In the genomic region with DNA sequence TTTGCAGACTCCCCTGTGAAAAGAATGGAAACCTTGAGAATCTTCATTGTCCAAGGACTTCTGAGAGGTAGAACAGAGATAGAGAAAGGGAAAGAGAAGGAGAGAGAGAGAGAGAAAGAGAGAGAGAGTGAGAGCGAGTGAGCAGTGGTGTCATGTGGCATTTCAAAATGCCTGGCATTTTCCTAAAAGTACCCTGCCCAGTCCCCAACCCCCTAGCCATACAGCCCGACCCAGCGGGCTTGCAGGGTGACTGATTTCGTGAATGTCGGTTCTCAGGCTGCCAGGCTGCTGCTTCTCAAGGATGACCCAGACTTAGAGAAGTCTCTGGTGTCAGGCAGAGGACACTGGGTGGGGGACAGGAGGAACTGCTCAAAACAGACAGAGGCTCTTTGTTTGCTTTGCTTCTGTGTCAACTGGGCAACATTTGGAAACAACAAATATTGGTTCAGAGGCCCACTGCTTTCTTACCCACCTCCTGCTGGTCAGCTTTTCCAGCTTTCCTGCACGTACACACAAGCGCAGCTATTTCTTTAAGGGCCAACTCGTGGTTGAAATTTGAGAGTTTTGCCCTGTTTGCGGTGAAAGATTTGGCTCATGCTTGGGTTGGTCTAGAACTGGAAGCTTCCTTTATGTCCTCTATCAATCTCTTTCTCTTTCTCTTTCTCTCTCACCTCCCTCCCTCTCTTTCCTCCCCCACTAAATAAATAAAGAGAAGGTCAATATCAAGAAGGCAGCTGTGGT, we compare ENCODE assay signal across 13 cellular contexts. TPM values are rescaled to one million over a fixed set of nuclear protein-coding genes. Genes with fewer than 3 reads are reported as not detected.
DNase-seq lines count a peak whose midpoint lies in the region; ATAC-seq, FAIRE-seq and TF ChIP-seq lines count a peak whose summit lies in the region.
"Had no signal": no experiment of that assay in that cellular context is flagged by ENCODE, and none has a peak within 500 bp of the region (broad histone marks: within the 10 kb centered on the region; RNA-seq: fewer than 3 reads in every experiment).

No MANE protein-coding gene starts in this region.

- no peaks in the 10 kb centered on the region for H3K4me1 ChIP-seq in GM12878 (ENCODE audit: control insufficient read depth, insufficient read depth, low read length)
- H3K4me1 ChIP-seq in neural progenitor cell, result no peaks in the 10 kb centered on the region

- no peak for TF ChIP-seq EP300 in GM12878 (IDR thresholded peaks at IDR 0.05; ENCODE audit: borderline replicate concordance in 1 of 2, control insufficient read depth in 1 of 2, low read depth in 2 of 2, low read length in 2 of 2)

- no peaks in the 10 kb centered on the region for H3K36me3 ChIP-seq in GM12878 (ENCODE audit: control insufficient read depth in 2 of 2, insufficient read depth in 2 of 2, low read length in 1 of 2)
- H3K36me3 ChIP-seq in neural progenitor cell, result no peaks in the 10 kb centered on the region

- H3K27me3 ChIP-seq in GM12878 (replicated peaks in 1 of 2; ENCODE audit: control insufficient read depth in 2 of 2, insufficient read depth in 2 of 2, low read length in 1 of 2) (peaks cover 5 to 6% of the 10 kb centered on the region in 2 experiments; a peak in 2 of 4 replicates), neural progenitor cell (no peaks in the 10 kb centered on the region)

- H3K27ac Mint-ChIP-seq in neural progenitor cell, result peak overlapping the region; percentile 30
- no peak overlapping the region for H3K27ac Mint-ChIP-seq in activated T-cell treated with anti-CD3 and anti-CD28 coated beads, Interleukin-2, amount 50 U/mL, for 72 hours
- H3K27ac Mint-ChIP-seq: HFFc6; naive thymus-derived CD8-positive, alpha-beta T cell had no signal

- H3K9me3 Mint-ChIP-seq in neural progenitor cell, result peaks cover 5% of the 10 kb centered on the region
- H3K9me3 Mint-ChIP-seq in activated T-cell treated with anti-CD3 and anti-CD28 coated beads, Interleukin-2, amount 50 U/mL, for 72 hours, result peaks cover 0 to 5% of the 10 kb centered on the region in 2 donors
- H3K9me3 Mint-ChIP-seq: HFFc6 had no signal

- SMC1A ChIA-PET in GM12878 (lab: Charles Lee; ENCODE audit: uncharacterized antibody, unreplicated experiment), result no interaction called here

- H3K4me1 Mint-ChIP-seq in neural progenitor cell, result peaks cover 9% of the 10 kb centered on the region
- no peaks in the 10 kb centered on the region for H3K4me1 Mint-ChIP-seq in activated T-cell treated with anti-CD3 and anti-CD28 coated beads, Interleukin-2, amount 50 U/mL, for 72 hours (ENCODE audit: low read depth)

- H4K20me1 ChIP-seq in GM12878 (ENCODE audit: control insufficient read depth, insufficient read depth) (no peaks in the 10 kb centered on the region), neural progenitor cell (ENCODE audit: low read depth) (no peaks in the 10 kb centered on the region)

- CTCF ChIA-PET in GM12878 (lab: Yijun Ruan, JAX), result interaction anchor here (1.3 kb wide), 1 partner anchor 19 kb away, joined by 4 read pairs; no protein-coding TSS in a partner anchor

- WGBS in GM12878 (ENCODE audit: insufficient coverage, insufficient replicate concordance, low lambda C conversion rate, missing lambda C conversion rate), result 6% methylated on average over 9 of the region's 9 CpGs

- H2AFZ ChIP-seq in GM12878 (ENCODE audit: control insufficient read depth, low read depth, low read length), result peak overlapping the region; percentile 67
- peak overlapping the region; percentile 57 for H2AFZ ChIP-seq in neural progenitor cell (replicated peaks)

- TF ChIP-seq CTCF in GM12878 (IDR thresholded peaks at IDR 0.05 in 2 of 3, conservative IDR thresholded peaks at IDR 0.05 in 1 of 3; ENCODE audit: control insufficient read depth in 2 of 3, extremely low read depth in 1 of 3, insufficient read depth in 1 of 3, low read depth in 3 of 3, low read length in 3 of 3) (no peak), neural progenitor cell (IDR thresholded peaks at IDR 0.05) (no peak)

- H3K4me3 Mint-ChIP-seq in neural progenitor cell, result no peak overlapping the region
- H3K4me3 Mint-ChIP-seq in activated T-cell treated with anti-CD3 and anti-CD28 coated beads, Interleukin-2, amount 50 U/mL, for 72 hours, result no peak overlapping the region
- H3K4me3 Mint-ChIP-seq: CD4-positive, CD25-positive, alpha-beta regulatory T cell; HFFc6; naive thymus-derived CD8-positive, alpha-beta T cell had no signal

- H3K4me3 ChIP-seq in GM12878 (no peak overlapping the region), neural progenitor cell (no peak overlapping the region)

- H3K9ac ChIP-seq in GM12878 (ENCODE audit: control insufficient read depth, insufficient read depth, low read length) (no peak overlapping the region), neural progenitor cell (no peak overlapping the region)

- no peak for FAIRE-seq in GM12878 (lab: Jason Lieb, UNC)

- no peak for TF ChIP-seq POLR2A in GM12878 (IDR thresholded peaks at IDR 0.05; ENCODE audit: low read depth, low read length)

- intact Hi-C loops in GM12878 (cut with micrococcal nuclease; ENCODE audit: unreplicated experiment), result no loop called here

- TF ChIP-seq RAD21 in GM12878 (IDR thresholded peaks at IDR 0.05; ENCODE audit: insufficient read depth, low read depth, low read length), result no peak

- H3K27ac ChIP-seq in GM12878 (ENCODE audit: control insufficient read depth, insufficient read depth) (no peak overlapping the region), neural progenitor cell (no peak overlapping the region)

- no peaks in the 10 kb centered on the region for H3F3A ChIP-seq in neural progenitor cell (ENCODE audit: low read depth)

- no TSS peak for BruUV-seq in GM12878 (replicated peaks; lab: Mats Ljungman, UMichigan)

- peak; percentile 68 for DNase-seq in DMS53 (lab: John Stamatoyannopoulos, UW)
- DNase-seq in M059J (ENCODE audit: low read depth), result peak; percentile 82
- peak; percentile 7 for DNase-seq in GM12878 (ENCODE audit: low read depth, low spot score)
- DNase-seq in neural progenitor cell (ENCODE audit: low spot score), result no peak
- no peak for DNase-seq in AG08395 (ENCODE audit: low spot score)
- DNase-seq in NCI-H128 (lab: John Stamatoyannopoulos, UW; ENCODE audit: unreplicated experiment), result no peak
- DNase-seq in activated T-cell treated with anti-CD3 and anti-CD28 coated beads, Interleukin-2, amount 50 U/mL, for 72 hours, result no peak
- no peak for DNase-seq in DMS153 treated with DMSO at 0.1 percent for 48 hours (lab: John Stamatoyannopoulos, UW; ENCODE audit: unreplicated experiment)
- DNase-seq: activated CD4-positive, alpha-beta T cell treated with anti-CD3 and anti-CD28 coated beads for 48 hours; CD4-positive, CD25-positive, alpha-beta regulatory T cell; central memory CD4-positive, alpha-beta T cell; HFFc6; naive thymus-derived CD8-positive, alpha-beta T cell had no signal

- H3K27me3 Mint-ChIP-seq in neural progenitor cell (ENCODE audit: insufficient read depth, low read depth), result no peaks in the 10 kb centered on the region
- peaks cover 41% of the 10 kb centered on the region for H3K27me3 Mint-ChIP-seq in activated T-cell treated with anti-CD3 and anti-CD28 coated beads, Interleukin-2, amount 50 U/mL, for 72 hours (ENCODE audit: low read depth)

- POLR2A ChIA-PET in GM12878 (lab: Charles Lee), result no interaction called here

- H3K9me3 ChIP-seq in GM12878 (replicated peaks; ENCODE audit: control insufficient read depth, insufficient read depth, low read length), result no peaks in the 10 kb centered on the region
- no peaks in the 10 kb centered on the region for H3K9me3 ChIP-seq in neural progenitor cell (ENCODE audit: low read depth)

- in situ Hi-C loops in GM12878 (cut with MboI), result no loop called here

- H3K79me2 ChIP-seq in GM12878 (ENCODE audit: control insufficient read depth, insufficient read depth, low read length) (no peaks in the 10 kb centered on the region), neural progenitor cell (ENCODE audit: low read depth) (no peaks in the 10 kb centered on the region)

- no peaks in the 10 kb centered on the region for H3K36me3 Mint-ChIP-seq in neural progenitor cell
- H3K36me3 Mint-ChIP-seq in activated T-cell treated with anti-CD3 and anti-CD28 coated beads, Interleukin-2, amount 50 U/mL, for 72 hours (ENCODE audit: insufficient read depth in 2 of 2), result no peaks in the 10 kb centered on the region
- H3K36me3 Mint-ChIP-seq: CD4-positive, CD25-positive, alpha-beta regulatory T cell had no signal

- H3K4me2 ChIP-seq in GM12878 (ENCODE audit: control insufficient read depth, insufficient read depth), result peak overlapping the region; percentile 25; the same call in 1 of the 2 replicates
- H3K4me2 ChIP-seq in neural progenitor cell, result no peak overlapping the region

- RAD21 ChIA-PET in GM12878 (lab: Charles Lee; ENCODE audit: unreplicated experiment), result no interaction called here

- ATAC-seq in GM12878, result no peak; the same call in 1 of the 3 replicates
- no peak for ATAC-seq in activated T-cell treated with anti-CD3 and anti-CD28 coated beads, Interleukin-2, amount 50 U/mL, for 72 hours (replicated peaks in 1 of 2)
- ATAC-seq: naive thymus-derived CD8-positive, alpha-beta T cell had no signal

TF ChIP-seq in GM12878, 131 proteins besides CTCF, POLR2A, EP300 and RAD21:
- TF ChIP-seq TARDBP (IDR thresholded peaks at IDR 0.05; ENCODE audit: borderline replicate concordance), result no peak
- TF ChIP-seq RUNX3 (IDR thresholded peaks at IDR 0.05; ENCODE audit: low read length), result 0 out of 2 replicates have a peak, but pooled peaks have one; percentile 14
TF ChIP-seq in GM12878: peak in this region for 1.

RNA-seq across cellular contexts. Expression of gene TF, which starts 3.7 kb away (rescaled TPM):
- not detected in 2 replicates for total RNA-seq in M059J (2014; rRNA removed; shearing (Covaris generic))
- total RNA-seq in GM12878 (2013; cell fraction: nucleolus; rRNA removed), result 4.4 and 5.4 TPM in 2 replicates
- under 0.01 TPM in 1 of 2 replicates, not detected in the other for total RNA-seq in GM12878 (2014; rRNA removed)
- 0.09 and 0.14 TPM in 2 replicates for total RNA-seq in GM12878 (2014; rRNA removed; fragmentation: Illumina TruSeq; extraction: Trizol)
- 6.0 and 8.9 TPM in 2 replicates for total RNA-seq in GM12878 (2021)
- polyA plus RNA-seq in GM12878 (2011; ENCODE audit: low read depth), result 0.34 TPM
- polyA plus RNA-seq in GM12878 (2011; rRNA removed), result 0.94 and 0.95 TPM in 2 replicates
- polyA plus RNA-seq in GM12878 (2011; cell fraction: cytosol; rRNA removed), result 0.51 and 0.59 TPM in 2 replicates
- 2.3 and 4.6 TPM in 2 replicates for polyA plus RNA-seq in GM12878 (2011; cell fraction: nucleus; rRNA removed)
- polyA plus RNA-seq in GM12878 (2012), result 0.26 and 0.49 TPM in 2 replicates
- 0.06 TPM in 1 of 2 replicates, not detected in the other for polyA plus RNA-seq in GM12878 (2014; fragmentation: Illumina TruSeq; extraction: Trizol)
- polyA plus RNA-seq in GM12878 (2014; fragmentation: Nextera tagmentation; extraction: Ambion mirVana), result under 1 TPM; 0.02 to 0.05 TPM
- polyA plus RNA-seq in GM12878 (2014; rRNA removed), result 0.01 and 0.03 TPM in 2 replicates
- polyA plus RNA-seq in GM12878 (2016; fragmentation: Nextera tagmentation; extraction: Ambion mirVana), result under 1 TPM in 1 of 2 experiments, not detected in 1; 0.01 TPM
- polyA minus RNA-seq in GM12878 (2011; rRNA and poly(A)+ RNA removed), result 0.51 and 0.77 TPM in 2 replicates
- polyA minus RNA-seq in GM12878 (2011; cell fraction: cytosol; rRNA and poly(A)+ RNA removed), result not detected in 2 replicates
- 0.38 and 0.73 TPM in 2 replicates for polyA minus RNA-seq in GM12878 (2011; cell fraction: nucleus; rRNA and poly(A)+ RNA removed)
- total RNA-seq in neural progenitor cell (ENCODE audit: low replicate concordance), result 0.77 TPM in 2 replicates
- 1 to 10 TPM; 1.7 to 1.9 TPM for total RNA-seq in activated T-cell treated with anti-CD3 and anti-CD28 coated beads, Interleukin-2, amount 50 U/mL, for 72 hours
- polyA plus RNA-seq: CD4-positive, CD25-positive, alpha-beta regulatory T cell had no signal

Comparison
In these comparisons a context has a peak if more than half of its experiments do, and no peak if none do; other contexts are left out.
1. DNase-seq: peak in DMS53 (single experiment), M059J (single experiment) and GM12878 (single experiment); none in neural progenitor cell (single experiment), AG08395 (single experiment), NCI-H128 (single experiment), activated T-cell treated with anti-CD3 and anti-CD28 coated beads, Interleukin-2, amount 50 U/mL, for 72 hours (0 of 2) and DMS153 treated with DMSO at 0.1 percent for 48 hours (single experiment).